Comparison of ENCODE assay signal across 9 cellular contexts in the genomic region with DNA sequence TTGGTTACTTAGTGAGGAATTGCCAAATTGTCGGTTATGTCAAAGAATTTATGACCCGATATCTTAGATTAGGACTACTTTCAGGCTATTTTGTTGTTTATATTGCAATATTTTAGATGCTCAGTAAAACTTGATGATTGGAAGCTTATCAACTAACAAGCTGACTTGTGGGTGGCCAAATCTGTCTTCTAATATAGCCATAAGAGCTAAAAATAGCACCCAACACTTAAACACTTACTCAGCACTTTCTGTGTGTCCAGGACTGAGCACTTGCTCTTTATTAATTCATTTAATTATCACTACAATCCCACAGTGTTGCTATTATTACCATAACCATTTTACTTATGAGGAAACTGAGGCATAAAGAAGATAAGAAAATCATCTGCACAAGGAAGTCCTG.
"Had no signal": no experiment of that assay in that cellular context is flagged by ENCODE, and none has a peak within 500 bp of the region (broad histone marks: within the 10 kb centered on the region; RNA-seq: fewer than 3 reads in every experiment).

No MANE protein-coding gene starts in this region.

- H3K9me3 Mint-ChIP-seq: GM23338, H9 had no signal

- H3K27ac ChIP-seq: HL-60, KMS-11 had no signal

- H3K4me1 Mint-ChIP-seq: IgD-negative memory B cell had no signal

- H3K27ac Mint-ChIP-seq: GM23338, H9, IgD-negative memory B cell had no signal

- ATAC-seq: GM23338 had no signal

- FAIRE-seq: H1, H54 had no signal

- H3K4me3 ChIP-seq: GM23338 had no signal

- DNase-seq: H9, HCEC 1CT, Karpas-422 had no signal

- H3K4me3 Mint-ChIP-seq: GM23338, H9, IgD-negative memory B cell had no signal

- H3K4me2 ChIP-seq: GM23338, KMS-11 had no signal

- H3K36me3 Mint-ChIP-seq: IgD-negative memory B cell had no signal
